ENCODE assay signal across 8 cellular contexts in the genomic region with DNA sequence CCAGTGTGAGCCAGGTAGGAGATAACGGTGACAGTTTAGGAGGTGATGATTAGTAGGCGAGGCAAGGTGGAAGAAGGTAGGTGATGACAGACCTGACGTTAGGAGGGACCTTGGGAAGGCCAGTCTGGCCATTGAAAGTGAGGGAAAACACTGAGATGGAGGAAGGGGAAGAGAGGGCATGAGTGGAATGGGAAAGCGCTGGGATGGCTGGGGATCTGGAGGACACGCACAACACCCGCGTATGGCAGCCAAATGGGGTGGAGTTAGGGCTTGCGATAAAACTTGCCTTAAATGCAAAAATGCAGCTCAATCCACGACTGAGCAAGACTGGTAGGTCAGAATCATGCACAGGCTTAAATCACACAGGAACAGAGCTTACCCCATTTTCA. TPM values are rescaled to one million over a fixed set of nuclear protein-coding genes. Genes with fewer than 3 reads are reported as not detected.
A peak's percentile ranks its signal among the peaks of the same experiment; 100 is the strongest.
DNase-seq lines count a peak whose midpoint lies in the region; ATAC-seq and TF ChIP-seq lines count a peak whose summit lies in the region.

No MANE protein-coding gene starts in this region.

- H3K79me2 ChIP-seq in mammary epithelial cell (ENCODE audit: insufficient read depth, low read length): no peaks in the 10 kb centered on the region

- H3K4me1 Mint-ChIP-seq in T-helper 1 cell treated with Interleukin-12 subunit alpha and Interleukin-12 subunit beta and Interleukin-4 antibody, amounts not matched to agents 30 μg/mL and 1 μg/mL, for 36 hours (ENCODE audit: low read depth): peaks cover 14% of the 10 kb centered on the region

- H3K9me3 ChIP-seq in mammary epithelial cell (replicated peaks; ENCODE audit: insufficient read depth, low read length): no peaks in the 10 kb centered on the region
- H3K9me3 ChIP-seq in right lobe of liver: no peaks in the 10 kb centered on the region
- no peaks in the 10 kb centered on the region for H3K9me3 ChIP-seq in suprapubic skin

- TF ChIP-seq CTCF in mammary epithelial cell (conservative IDR thresholded peaks at IDR 0.05 in 1 of 2, IDR thresholded peaks at IDR 0.05 in 1 of 2; ENCODE audit: extremely low read depth in 1 of 2, insufficient read depth in 1 of 2, low read depth in 1 of 2, low read length in 2 of 2) (no peak), right lobe of liver (IDR thresholded peaks at IDR 0.05) (no peak), suprapubic skin (IDR thresholded peaks at IDR 0.05) (no peak)

- in situ Hi-C loops in mammary epithelial cell (cut with MboI; ENCODE audit: low sequenced_read_pairs in 2 of 2): no loop called here

- BruUV-seq in mammary epithelial cell (replicated peaks; lab: Mats Ljungman, UMichigan): no TSS peak

- no peak for TF ChIP-seq EP300 in suprapubic skin (IDR thresholded peaks at IDR 0.05)

- H3K27ac ChIP-seq in mammary epithelial cell (ENCODE audit: insufficient read depth, low read depth, low read length) (peak overlapping the region; percentile 22), right lobe of liver (no peak overlapping the region), suprapubic skin (no peak overlapping the region)

- H3K9me3 Mint-ChIP-seq in T-helper 1 cell treated with Interleukin-12 subunit alpha and Interleukin-12 subunit beta and Interleukin-4 antibody, amounts not matched to agents 30 μg/mL and 1 μg/mL, for 36 hours: no peaks in the 10 kb centered on the region

- H2AFZ ChIP-seq in mammary epithelial cell (ENCODE audit: low read depth, low read length): peak overlapping the region; percentile 97

- DNase-seq in T-helper 1 cell (no peak), mammary epithelial cell (no peak), right lobe of liver (no peak), suprapubic skin (ENCODE audit: low spot score in 2 of 2) (no peak)

- CTCF ChIA-PET in mammary epithelial cell (lab: Charles Lee; ENCODE audit: low non-redundant PET): no interaction called here

- H3K9ac ChIP-seq in mammary epithelial cell (ENCODE audit: insufficient read depth, low read length): peak overlapping the region; percentile 23

- intact Hi-C loops in mammary epithelial cell (cut with micrococcal nuclease) (no loop called here), right lobe of liver (cut with DNase I) (no loop called here)

- H3K4me1 ChIP-seq in mammary epithelial cell (ENCODE audit: insufficient read depth, low read length) (peaks cover 21% of the 10 kb centered on the region), right lobe of liver (peaks cover 0 to 5% (median 0%) of the 10 kb centered on the region in 4 donors), suprapubic skin (peaks cover 12% of the 10 kb centered on the region)

- H3K27me3 Mint-ChIP-seq in T-helper 1 cell treated with Interleukin-12 subunit alpha and Interleukin-12 subunit beta and Interleukin-4 antibody, amounts not matched to agents 30 μg/mL and 1 μg/mL, for 36 hours (ENCODE audit: low read depth): peaks cover 2% of the 10 kb centered on the region

- TF ChIP-seq POLR2A in right lobe of liver (IDR thresholded peaks at IDR 0.05) (no peak), suprapubic skin (IDR thresholded peaks at IDR 0.05) (no peak)

- H3K4me3 Mint-ChIP-seq in T-helper 1 cell treated with Interleukin-12 subunit alpha and Interleukin-12 subunit beta and Interleukin-4 antibody, amounts not matched to agents 30 μg/mL and 1 μg/mL, for 36 hours: peak overlapping the region; percentile 83

- H3K36me3 Mint-ChIP-seq in T-helper 1 cell treated with Interleukin-12 subunit alpha and Interleukin-12 subunit beta and Interleukin-4 antibody, amounts not matched to agents 30 μg/mL and 1 μg/mL, for 36 hours (ENCODE audit: low read depth): no peaks in the 10 kb centered on the region

- peak overlapping the region; percentile 43 for H3K27ac Mint-ChIP-seq in T-helper 1 cell treated with Interleukin-12 subunit alpha and Interleukin-12 subunit beta and Interleukin-4 antibody, amounts not matched to agents 30 μg/mL and 1 μg/mL, for 36 hours

- H3K4me3 ChIP-seq in mammary epithelial cell (replicated peaks in 1 of 3; ENCODE audit: insufficient read depth in 1 of 3, low read depth in 2 of 3, low read length in 3 of 3): peak overlapping the region; percentile 32 to 56 (median 55)
- H3K4me3 ChIP-seq in right lobe of liver: peak overlapping the region; percentile 45 to 61 (median 48)
- peak overlapping the region; percentile 53 for H3K4me3 ChIP-seq in suprapubic skin

- ATAC-seq in right lobe of liver: no peak
- ATAC-seq in GM18520 (IDR thresholded peaks at IDR 0.05; ENCODE audit: unreplicated experiment): no peak
- no peak for ATAC-seq in GM21737 (IDR thresholded peaks at IDR 0.05; ENCODE audit: unreplicated experiment)
- ATAC-seq in GM19324 (IDR thresholded peaks at IDR 0.05; ENCODE audit: low FRiP score, unreplicated experiment): no peak

- H3K27me3 ChIP-seq in mammary epithelial cell (ENCODE audit: insufficient read depth, low read length) (no peaks in the 10 kb centered on the region), right lobe of liver (no peaks in the 10 kb centered on the region), suprapubic skin (no peaks in the 10 kb centered on the region)

- no peaks in the 10 kb centered on the region for H4K20me1 ChIP-seq in mammary epithelial cell (ENCODE audit: insufficient read depth, low read length)

- H3K36me3 ChIP-seq in mammary epithelial cell (ENCODE audit: insufficient read depth, low read length) (no peaks in the 10 kb centered on the region), right lobe of liver (no peaks in the 10 kb centered on the region), suprapubic skin (no peaks in the 10 kb centered on the region)

- WGBS in mammary epithelial cell (ENCODE audit: low coverage, missing lambda C conversion rate): 64% methylated on average over 9 of the region's 9 CpGs
- WGBS in right lobe of liver (ENCODE audit: insufficient coverage, low coverage, low lambda C conversion rate, missing lambda C conversion rate): 59% methylated on average over 5 of the region's 9 CpGs
- 42% methylated on average over 9 of the region's 9 CpGs for WGBS in suprapubic skin

- dilution Hi-C loops in mammary epithelial cell (cut with HindIII; ENCODE audit: low sequenced_read_pairs): no loop called here

- peak overlapping the region; percentile 98 for H3K4me2 ChIP-seq in mammary epithelial cell (ENCODE audit: insufficient read depth, low read depth, low read length)

RNA-seq across cellular contexts. Expression of a gene that starts 0.6 kb away (rescaled TPM):
- total RNA-seq in mammary epithelial cell: 1 to 10 TPM; 2.9 to 5.2 TPM
- polyA plus RNA-seq in mammary epithelial cell: 1.1 TPM
- polyA minus RNA-seq in mammary epithelial cell: 1.7 TPM
- under 1 TPM in 1 of 6 experiments, not detected in 5; 0.05 TPM for total RNA-seq in right lobe of liver
- 1 to 10 TPM in 3 of 4 donors, not detected in 1; 1.3 to 2.0 (median 1.8) TPM for total RNA-seq in suprapubic skin

RNA-seq across cellular contexts. Expression of a gene that starts 42.3 kb away (rescaled TPM):
- total RNA-seq in mammary epithelial cell (100 to 1,000 TPM; 146 to 192 TPM), right lobe of liver (10 to 100 TPM; 47.6 to 68.9 (median 64.5) TPM), suprapubic skin (10 to 100 TPM; 48.8 to 62.0 (median 56.6) TPM)
- 79.3 TPM for polyA plus RNA-seq in mammary epithelial cell
- polyA minus RNA-seq in mammary epithelial cell: 199 TPM
